8 cellular contexts compared by ENCODE assay signal in genomic region chr11:86743223-86744118, GRCh38. TPM values are rescaled to one million over a fixed set of nuclear protein-coding genes. Genes with fewer than 3 reads are reported as not detected.
DNase-seq lines count a peak whose midpoint lies in the region; ATAC-seq and TF ChIP-seq lines count a peak whose summit lies in the region.

No MANE protein-coding gene starts in this region.

- H3K4me3 Mint-ChIP-seq in natural killer cell treated with Interleukin-12 subunit alpha and Interleukin-12 subunit beta and Interleukin-15 and Interleukin-18, amount 100 ng/mL, for 72 hours, result no peak overlapping the region
- H3K4me3 Mint-ChIP-seq in natural killer cell, result no peak overlapping the region

- intact Hi-C loops in natural killer cell (cut with micrococcal nuclease), result no loop called here

- no peaks in the 10 kb centered on the region for H3K36me3 Mint-ChIP-seq in natural killer cell treated with Interleukin-12 subunit alpha and Interleukin-12 subunit beta and Interleukin-15 and Interleukin-18, amount 100 ng/mL, for 72 hours
- no peaks in the 10 kb centered on the region for H3K36me3 Mint-ChIP-seq in natural killer cell

- H3K27ac Mint-ChIP-seq in natural killer cell treated with Interleukin-12 subunit alpha and Interleukin-12 subunit beta and Interleukin-15 and Interleukin-18, amount 100 ng/mL, for 72 hours, result peak overlapping the region; percentile 3 to 44
- no peak overlapping the region for H3K27ac Mint-ChIP-seq in natural killer cell

- peak; percentile 85 to 89 for ATAC-seq in natural killer cell treated with Interleukin-12 subunit alpha and Interleukin-12 subunit beta and Interleukin-15 and Interleukin-18, amount 100 ng/mL, for 72 hours
- no peak for ATAC-seq in natural killer cell
- peak; percentile 67 for ATAC-seq in omental fat pad (ENCODE audit: low FRiP score)

- H3K4me1 Mint-ChIP-seq in natural killer cell treated with Interleukin-12 subunit alpha and Interleukin-12 subunit beta and Interleukin-15 and Interleukin-18, amount 100 ng/mL, for 72 hours (ENCODE audit: low read depth in 2 of 2), result peaks cover 7 to 11% of the 10 kb centered on the region in 2 donors
- H3K4me1 Mint-ChIP-seq in natural killer cell, result no peaks in the 10 kb centered on the region

- H3K9me3 Mint-ChIP-seq in natural killer cell treated with Interleukin-12 subunit alpha and Interleukin-12 subunit beta and Interleukin-15 and Interleukin-18, amount 100 ng/mL, for 72 hours, result no peaks in the 10 kb centered on the region
- H3K9me3 Mint-ChIP-seq in natural killer cell, result no peaks in the 10 kb centered on the region

- H3K27me3 Mint-ChIP-seq in natural killer cell treated with Interleukin-12 subunit alpha and Interleukin-12 subunit beta and Interleukin-15 and Interleukin-18, amount 100 ng/mL, for 72 hours, result no peaks in the 10 kb centered on the region
- no peaks in the 10 kb centered on the region for H3K27me3 Mint-ChIP-seq in natural killer cell (ENCODE audit: low read depth in 2 of 2)

- TF ChIP-seq CTCF in natural killer cell (IDR thresholded peaks at IDR 0.05), result no peak
- no peak for TF ChIP-seq CTCF in omental fat pad (IDR thresholded peaks at IDR 0.05)

- peak; percentile 62 for DNase-seq in natural killer cell treated with Interleukin-12 subunit alpha and Interleukin-12 subunit beta and Interleukin-15 and Interleukin-18, amount 100 ng/mL, for 72 hours (ENCODE audit: low spot score)
- DNase-seq in natural killer cell, result no peak
- peak; percentile 71 for DNase-seq in SIG-M5 treated with dmso at 0.1 percent for 504 hours (lab: John Stamatoyannopoulos, UW; ENCODE audit: unreplicated experiment)
- DNase-seq in dermis microvascular lymphatic vessel endothelial cell (ENCODE audit: low read depth in 2 of 2), result peak; percentile 43 to 92
- no peak for DNase-seq in omental fat pad (ENCODE audit: low spot score)
- no peak for DNase-seq in NCI-H1436 (lab: John Stamatoyannopoulos, UW)
- DNase-seq in NCI-H1930 (lab: John Stamatoyannopoulos, UW), result no peak
- DNase-seq in cortex of kidney (lab: John Stamatoyannopoulos, UW), result no peak

RNA-seq across cellular contexts. Expression of gene PRSS23, which starts 56.9 kb away (rescaled TPM):
- total RNA-seq in natural killer cell treated with Interleukin-12 subunit alpha and Interleukin-12 subunit beta and Interleukin-15 and Interleukin-18, amount 100 ng/mL, for 72 hours, result 1 to 10 TPM in 1 of 2 donors, under 1 TPM in 1; 0.95 to 3.4 TPM
- total RNA-seq in natural killer cell, result 10 to 100 TPM; 79.3 to 96.5 (median 84.3) TPM
- 108 and 196 TPM in 2 replicates for total RNA-seq in dermis microvascular lymphatic vessel endothelial cell
- 10 to 100 TPM; 35.9 to 66.2 (median 50.3) TPM for total RNA-seq in omental fat pad

Comparison
In these comparisons a context has a peak if more than half of its experiments do, and no peak if none do; other contexts are left out.
1. ATAC-seq: peak in natural killer cell treated with Interleukin-12 subunit alpha and Interleukin-12 subunit beta and Interleukin-15 and Interleukin-18, amount 100 ng/mL, for 72 hours (2 of 2) and omental fat pad (single experiment); none in natural killer cell (0 of 3).
2. DNase-seq: peak in natural killer cell treated with Interleukin-12 subunit alpha and Interleukin-12 subunit beta and Interleukin-15 and Interleukin-18, amount 100 ng/mL, for 72 hours (single experiment), SIG-M5 treated with dmso at 0.1 percent for 504 hours (single experiment) and dermis microvascular lymphatic vessel endothelial cell (2 of 2); none in natural killer cell (single experiment), omental fat pad (single experiment), NCI-H1436 (single experiment), NCI-H1930 (0 of 2) and cortex of kidney (single experiment).
3. H3K27ac Mint-ChIP-seq: peak in natural killer cell treated with Interleukin-12 subunit alpha and Interleukin-12 subunit beta and Interleukin-15 and Interleukin-18, amount 100 ng/mL, for 72 hours (2 of 2); none in natural killer cell (0 of 2).
4. RNA of gene PRSS23, which starts 56.9 kb away (total RNA-seq): 108 to 196 TPM in dermis microvascular lymphatic vessel endothelial cell, 79.3 to 96.5 TPM in natural killer cell and 35.9 to 66.2 TPM in omental fat pad; 0.95 to 3.4 TPM in natural killer cell treated with Interleukin-12 subunit alpha and Interleukin-12 subunit beta and Interleukin-15 and Interleukin-18, amount 100 ng/mL, for 72 hours; every median in the first group is over 4 times any median in the second.